1 cellular context compared by ENCODE assay signal in the genomic region with DNA sequence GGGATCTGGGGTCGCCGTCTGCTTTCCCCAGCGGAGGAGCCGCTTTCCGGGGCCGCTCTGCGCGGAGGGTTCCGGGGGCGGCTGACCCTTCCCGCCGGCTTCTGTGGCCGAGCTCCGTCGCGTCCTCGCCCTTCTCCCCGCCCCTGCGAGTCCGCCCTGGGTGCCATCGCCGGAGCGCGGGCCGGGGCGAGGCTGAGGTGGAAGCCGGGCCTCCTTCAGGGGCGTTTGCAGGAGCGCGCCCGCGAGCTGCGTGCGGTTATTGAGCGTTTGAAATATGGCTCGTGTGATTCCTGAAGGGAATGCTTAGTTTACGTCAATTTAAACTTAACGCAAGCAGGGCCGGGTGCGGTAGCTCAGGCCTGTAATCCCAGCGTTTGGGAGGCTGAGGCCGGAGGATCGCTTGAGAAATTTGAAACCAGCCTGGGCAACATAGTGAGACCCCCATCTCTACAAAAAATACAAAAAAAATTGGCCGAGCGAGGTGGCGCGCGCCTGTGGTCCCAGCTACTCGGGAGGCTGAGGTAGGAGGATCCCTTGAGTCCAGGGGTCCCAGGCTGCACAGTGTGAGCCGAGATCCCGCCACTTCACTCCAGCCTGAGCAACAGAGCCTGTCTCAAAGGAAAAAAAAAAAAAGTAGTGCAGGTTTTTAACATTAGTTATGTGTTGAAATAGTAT.
TF ChIP-seq lines count a peak whose summit lies in the region.

No MANE protein-coding gene starts in this region.

TF ChIP-seq in A549, 52 proteins besides CTCF, POLR2A, EP300 and RAD21 (continued from another document):
- TF ChIP-seq, protein P1, sequence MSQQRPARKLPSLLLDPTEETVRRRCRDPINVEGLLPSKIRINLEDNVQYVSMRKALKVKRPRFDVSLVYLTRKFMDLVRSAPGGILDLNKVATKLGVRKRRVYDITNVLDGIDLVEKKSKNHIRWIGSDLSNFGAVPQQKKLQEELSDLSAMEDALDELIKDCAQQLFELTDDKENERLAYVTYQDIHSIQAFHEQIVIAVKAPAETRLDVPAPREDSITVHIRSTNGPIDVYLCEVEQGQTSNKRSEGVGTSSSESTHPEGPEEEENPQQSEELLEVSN (IDR thresholded peaks at IDR 0.05; ENCODE audit: borderline replicate concordance, low read depth): peak; percentile 54
TF ChIP-seq in A549: peak in this region for 1.
